8 cellular contexts compared by ENCODE assay signal in the genomic region with DNA sequence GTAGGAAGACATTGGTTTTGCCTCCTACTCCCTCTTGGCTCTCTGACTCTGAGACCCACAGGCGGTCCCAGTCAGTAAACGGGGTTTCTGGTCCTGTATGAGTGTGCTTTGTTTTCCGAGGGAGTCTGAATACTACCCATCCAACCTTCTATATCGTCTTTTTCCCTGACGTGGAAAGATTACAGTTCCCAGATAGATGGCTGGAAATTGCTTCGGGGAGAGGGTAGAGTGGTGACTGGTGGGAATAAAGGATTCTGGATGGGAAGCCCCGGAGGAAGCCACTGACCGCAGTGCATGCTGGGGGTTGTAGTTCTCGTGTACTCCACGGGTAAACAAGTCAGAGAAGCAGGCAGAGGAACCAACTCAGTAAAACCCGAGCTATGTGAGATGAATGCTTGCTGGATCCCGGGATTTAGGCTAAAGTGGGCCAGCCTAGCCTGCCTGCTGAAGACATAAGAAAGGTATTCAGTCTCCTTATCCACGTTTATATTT.
DNase-seq lines count a peak whose midpoint lies in the region; ATAC-seq and TF ChIP-seq lines count a peak whose summit lies in the region.

No MANE protein-coding gene starts in this region.

- no peak for TF ChIP-seq CTCF in PC-3 (conservative IDR thresholded peaks at IDR 0.05; ENCODE audit: low read depth, low read length)

- intact Hi-C loops in PC-3 (cut with micrococcal nuclease) = no loop called here
- intact Hi-C loops in activated T-helper 1 cell treated with anti-CD3 and anti-CD28 coated beads, Interleukin-12 subunit alpha, Interleukin-12 subunit beta, Interleukin-2, Interleukin-4 antibody, amounts not matched to agents 30 ng/mL and 10 ng/mL and 1 ng/mL, durations not matched to agents 14 hours and 24 hours and 36 hours (cut with micrococcal nuclease) = loop anchor here (1.0 to 2.0 kb wide), 3 partner anchors 47 to 303 kb away; partner anchors contain the start of gene COA6

- BruUV-seq in PC-3 (replicated peaks; lab: Mats Ljungman, UMichigan) = no TSS peak

- H3K9me2 ChIP-seq in PC-3 (replicated peaks; ENCODE audit: low read length) = no peaks in the 10 kb centered on the region

- H3K27ac Mint-ChIP-seq in activated T-helper 1 cell treated with anti-CD3 and anti-CD28 coated beads, Interleukin-12 subunit alpha, Interleukin-12 subunit beta, Interleukin-2, Interleukin-4 antibody, amounts not matched to agents 30 ng/mL and 10 ng/mL and 1 ng/mL, durations not matched to agents 14 hours and 24 hours and 36 hours = peak overlapping the region; percentile 71
- peak overlapping the region in 1 of 2 donors; percentile 67 for H3K27ac Mint-ChIP-seq in natural killer cell treated with Interleukin-12 subunit alpha and Interleukin-12 subunit beta and Interleukin-15 and Interleukin-18, amount 100 ng/mL, for 72 hours

- H3K4me1 ChIP-seq in ACC112 (ENCODE audit: control insufficient read depth, insufficient read depth, low read length, unreplicated experiment) (peaks cover 5% of the 10 kb centered on the region), PC-3 (ENCODE audit: insufficient read depth, low read length) (no peaks in the 10 kb centered on the region; the same call in 1 of the 2 replicates)

- H3K36me3 ChIP-seq in ACC112 (ENCODE audit: insufficient read depth, low read length) (no peaks in the 10 kb centered on the region), PC-3 (ENCODE audit: low read depth, low read length) (no peaks in the 10 kb centered on the region)

- no peak overlapping the region for H3K27ac ChIP-seq in ACC112 (ENCODE audit: low read depth, low read length)
- H3K27ac ChIP-seq in PC-3 (ENCODE audit: low read length) = no peak overlapping the region

- peaks cover 5% of the 10 kb centered on the region for H3K27me3 Mint-ChIP-seq in activated T-helper 1 cell treated with anti-CD3 and anti-CD28 coated beads, Interleukin-12 subunit alpha, Interleukin-12 subunit beta, Interleukin-2, Interleukin-4 antibody, amounts not matched to agents 30 ng/mL and 10 ng/mL and 1 ng/mL, durations not matched to agents 14 hours and 24 hours and 36 hours (ENCODE audit: insufficient read depth)
- no peaks in the 10 kb centered on the region for H3K27me3 Mint-ChIP-seq in natural killer cell treated with Interleukin-12 subunit alpha and Interleukin-12 subunit beta and Interleukin-15 and Interleukin-18, amount 100 ng/mL, for 72 hours

- peak; percentile 54 for ATAC-seq in GM18858 (IDR thresholded peaks at IDR 0.05; ENCODE audit: unreplicated experiment)
- ATAC-seq in HG03460 (IDR thresholded peaks at IDR 0.05; ENCODE audit: unreplicated experiment) = peak; percentile 91
- peak; percentile 98 for ATAC-seq in PC-3
- ATAC-seq in natural killer cell treated with Interleukin-12 subunit alpha and Interleukin-12 subunit beta and Interleukin-15 and Interleukin-18, amount 100 ng/mL, for 72 hours = peak; percentile 67 to 84
- ATAC-seq in stimulated activated naive CD8-positive, alpha-beta T cell treated with anti-CD3 and anti-CD28 coated beads, Interleukin-15, Interleukin-2, amounts not matched to agents 100 U/mL and 50 U/mL, for 24 hours = peak; percentile 75

- no peaks in the 10 kb centered on the region for H4K20me1 ChIP-seq in PC-3 (ENCODE audit: low read length)

- H3K79me2 ChIP-seq in ACC112 (ENCODE audit: control insufficient read depth, insufficient read depth, low read length, unreplicated experiment) = no peaks in the 10 kb centered on the region
- H3K79me2 ChIP-seq in PC-3 (ENCODE audit: low read length) = no peaks in the 10 kb centered on the region

- H3K4me3 ChIP-seq in ACC112 (ENCODE audit: low read depth, low read length) = peak overlapping the region; percentile 70
- peak overlapping the region; percentile 55 for H3K4me3 ChIP-seq in PC-3 (ENCODE audit: low read length)

- CTCF ChIA-PET in PC-3 (lab: Charles Lee) = no interaction called here

- H3K36me3 Mint-ChIP-seq in activated T-helper 1 cell treated with anti-CD3 and anti-CD28 coated beads, Interleukin-12 subunit alpha, Interleukin-12 subunit beta, Interleukin-2, Interleukin-4 antibody, amounts not matched to agents 30 ng/mL and 10 ng/mL and 1 ng/mL, durations not matched to agents 14 hours and 24 hours and 36 hours (ENCODE audit: low read depth) = no peaks in the 10 kb centered on the region
- no peaks in the 10 kb centered on the region for H3K36me3 Mint-ChIP-seq in natural killer cell treated with Interleukin-12 subunit alpha and Interleukin-12 subunit beta and Interleukin-15 and Interleukin-18, amount 100 ng/mL, for 72 hours

- DNase-seq in PC-3 (peak; percentile 62), fibroblast of the conjunctiva (ENCODE audit: low read depth) (peak; percentile 46)
- peak; percentile 40 for DNase-seq in activated T-helper 1 cell treated with anti-CD3 and anti-CD28 coated beads, Interleukin-12 subunit alpha, Interleukin-12 subunit beta, Interleukin-2, Interleukin-4 antibody, amounts not matched to agents 30 ng/mL and 10 ng/mL and 1 ng/mL, durations not matched to agents 14 hours and 24 hours and 36 hours (ENCODE audit: low spot score)
- DNase-seq in natural killer cell treated with Interleukin-12 subunit alpha and Interleukin-12 subunit beta and Interleukin-15 and Interleukin-18, amount 100 ng/mL, for 72 hours (ENCODE audit: low spot score) = no peak
- peak; percentile 65 for DNase-seq in stimulated activated naive CD8-positive, alpha-beta T cell treated with anti-CD3 and anti-CD28 coated beads, Interleukin-15, Interleukin-2, amounts not matched to agents 100 U/mL and 50 U/mL, for 24 hours

- peaks cover 14% of the 10 kb centered on the region for H3K4me1 Mint-ChIP-seq in activated T-helper 1 cell treated with anti-CD3 and anti-CD28 coated beads, Interleukin-12 subunit alpha, Interleukin-12 subunit beta, Interleukin-2, Interleukin-4 antibody, amounts not matched to agents 30 ng/mL and 10 ng/mL and 1 ng/mL, durations not matched to agents 14 hours and 24 hours and 36 hours (ENCODE audit: low read depth)
- peaks cover 0 to 10% of the 10 kb centered on the region in 2 donors for H3K4me1 Mint-ChIP-seq in natural killer cell treated with Interleukin-12 subunit alpha and Interleukin-12 subunit beta and Interleukin-15 and Interleukin-18, amount 100 ng/mL, for 72 hours (ENCODE audit: low read depth in 2 of 2)

- H3F3A ChIP-seq in PC-3 (ENCODE audit: low read length, unreplicated experiment) = no peaks in the 10 kb centered on the region

- H3K9ac ChIP-seq in PC-3 (ENCODE audit: low read length) = no peak overlapping the region

- H3K4me2 ChIP-seq in PC-3 (ENCODE audit: low read length) = peak overlapping the region; percentile 82

- H2AFZ ChIP-seq in ACC112 (ENCODE audit: low read length, unreplicated experiment) (peak overlapping the region; percentile 98), PC-3 (ENCODE audit: low read length) (peak overlapping the region; percentile 91)

- H3K27me3 ChIP-seq in ACC112 (ENCODE audit: insufficient read depth, low read length) = no peaks in the 10 kb centered on the region
- H3K27me3 ChIP-seq in PC-3 (ENCODE audit: low read length) = no peaks in the 10 kb centered on the region

- no peaks in the 10 kb centered on the region for H3K9me3 ChIP-seq in PC-3 (ENCODE audit: low read length)

- POLR2A ChIA-PET in PC-3 (lab: Charles Lee; ENCODE audit: unreplicated experiment) = no interaction called here

- H3K4me3 Mint-ChIP-seq in activated T-helper 1 cell treated with anti-CD3 and anti-CD28 coated beads, Interleukin-12 subunit alpha, Interleukin-12 subunit beta, Interleukin-2, Interleukin-4 antibody, amounts not matched to agents 30 ng/mL and 10 ng/mL and 1 ng/mL, durations not matched to agents 14 hours and 24 hours and 36 hours = peak overlapping the region; percentile 82
- peak overlapping the region; percentile 64 for H3K4me3 Mint-ChIP-seq in natural killer cell treated with Interleukin-12 subunit alpha and Interleukin-12 subunit beta and Interleukin-15 and Interleukin-18, amount 100 ng/mL, for 72 hours

- no peaks in the 10 kb centered on the region for H3K9me3 Mint-ChIP-seq in activated T-helper 1 cell treated with anti-CD3 and anti-CD28 coated beads, Interleukin-12 subunit alpha, Interleukin-12 subunit beta, Interleukin-2, Interleukin-4 antibody, amounts not matched to agents 30 ng/mL and 10 ng/mL and 1 ng/mL, durations not matched to agents 14 hours and 24 hours and 36 hours
- H3K9me3 Mint-ChIP-seq in natural killer cell treated with Interleukin-12 subunit alpha and Interleukin-12 subunit beta and Interleukin-15 and Interleukin-18, amount 100 ng/mL, for 72 hours = no peaks in the 10 kb centered on the region
